ENCODE assay signal across 1 cellular context in genomic region chr15:99799182-99799853, GRCh38.
A peak's percentile ranks its signal among the peaks of the same experiment; 100 is the strongest.
TF ChIP-seq lines count a peak whose summit lies in the region.

No MANE protein-coding gene starts in this region.

TF ChIP-seq in K562, 482 proteins besides CTCF, POLR2A, EP300 and RAD21:
- 0 out of 2 replicates have a peak, but pooled peaks have one; percentile 17 for TF ChIP-seq USF2 (CRISPR knock-in tag; IDR thresholded peaks at IDR 0.05)
TF ChIP-seq in K562: peak in this region for 1; not testable (repeated sequence) for 481.
